Comparison of ENCODE assay signal across 28 cellular contexts in genomic region chr4:161663844-161664243, GRCh38.
"Had no signal": no experiment of that assay in that cellular context is flagged by ENCODE, and none has a peak within 500 bp of the region (broad histone marks: within the 10 kb centered on the region; RNA-seq: fewer than 3 reads in every experiment).

No MANE protein-coding gene starts in this region.

- H3K4me1 ChIP-seq: ascending aorta, SJCRH30 had no signal

- H3K9me3 Mint-ChIP-seq: activated CD4-positive, alpha-beta T cell treated with anti-CD3 and anti-CD28 coated beads, Interleukin-2, amount 10 ng/mL, durations not matched to agents 7 days and 5 days had no signal

- H3K4me3 ChIP-seq: ascending aorta, K562, SJCRH30, SK-N-MC had no signal

- DNase-seq: activated CD4-positive, alpha-beta T cell treated with anti-CD3 and anti-CD28 coated beads for 36 hours; activated CD4-positive, alpha-beta T cell treated with anti-CD3 and anti-CD28 coated beads, Interleukin-2, amount 10 ng/mL, durations not matched to agents 7 days and 5 days; activated CD4-positive, alpha-beta T cell treated with anti-CD3 and anti-CD28 coated beads, Interleukin-2, amount 50 U/mL, for 48 hours; activated CD8-positive, alpha-beta T cell treated with anti-CD3 and anti-CD28 coated beads, Interleukin-2, amount 10 ng/mL, durations not matched to agents 7 days and 5 days; activated gamma-delta T cell; activated naive CD4-positive, alpha-beta T cell treated with Interleukin-2 at 50 U/mL for 16 hours; activated naive CD8-positive, alpha-beta T cell treated with anti-CD3 and anti-CD28 coated beads, Interleukin-2, amount 10 ng/mL, durations not matched to agents 7 days and 5 days; activated T-cell treated with anti-CD3 and anti-CD28 coated beads, Interleukin-2, amount 50 U/mL, for 24 hours; amygdala; caudate nucleus; cerebellar nuclear complex; Karpas-422; NCI-H1105; NCI-H1417 treated with DMSO at 0.1 percent for 48 hours; NCI-H187 treated with DMSO at 0.1 percent for 48 hours; NCI-H2081; NCI-H345; NCI-H524 treated with DMSO at 0.1 percent for 48 hours; NK-92 treated with Interleukin-12 subunit alpha and Interleukin-12 subunit beta, amount 100 ng/mL, for 24 hours; SHP77; SJCRH30; T1000 had no signal

- H3K27ac Mint-ChIP-seq: activated CD4-positive, alpha-beta T cell treated with anti-CD3 and anti-CD28 coated beads for 36 hours; activated CD4-positive, alpha-beta T cell treated with anti-CD3 and anti-CD28 coated beads, Interleukin-2, amount 10 ng/mL, durations not matched to agents 7 days and 5 days; activated CD8-positive, alpha-beta T cell treated with anti-CD3 and anti-CD28 coated beads, Interleukin-2, amount 10 ng/mL, durations not matched to agents 7 days and 5 days; activated naive CD4-positive, alpha-beta T cell treated with anti-CD3 and anti-CD28 coated beads, Interleukin-2, amount 50 U/mL, for 24 hours; activated naive CD8-positive, alpha-beta T cell treated with anti-CD3 and anti-CD28 coated beads, Interleukin-2, amount 10 ng/mL, durations not matched to agents 7 days and 5 days; activated T-cell treated with anti-CD3 and anti-CD28 coated beads, Interleukin-2, amount 50 U/mL, for 24 hours; activated T-helper 2 cell treated with anti-CD3 and anti-CD28 coated beads, Interferon-gamma antibody, Interleukin-2, Interleukin-4, amounts not matched to agents 10 μg/mL and 5 μg/mL and 100 μg/mL, durations not matched to agents 14 hours and 24 hours and 36 hours had no signal

- H3K9me3 ChIP-seq: ascending aorta, SJCRH30 had no signal

- H3K27me3 ChIP-seq: ascending aorta, SJCRH30 had no signal

- H3K27ac ChIP-seq: ascending aorta, SJCRH30, SK-N-MC had no signal

- H3K36me3 Mint-ChIP-seq: activated naive CD4-positive, alpha-beta T cell treated with anti-CD3 and anti-CD28 coated beads, Interleukin-2, amount 50 U/mL, for 24 hours; activated naive CD8-positive, alpha-beta T cell treated with anti-CD3 and anti-CD28 coated beads, Interleukin-2, amount 10 ng/mL, durations not matched to agents 7 days and 5 days had no signal

- H3K4me1 Mint-ChIP-seq: activated CD4-positive, alpha-beta T cell treated with anti-CD3 and anti-CD28 coated beads for 36 hours; activated CD4-positive, alpha-beta T cell treated with anti-CD3 and anti-CD28 coated beads, Interleukin-2, amount 10 ng/mL, durations not matched to agents 7 days and 5 days; activated naive CD4-positive, alpha-beta T cell treated with anti-CD3 and anti-CD28 coated beads, Interleukin-2, amount 50 U/mL, for 24 hours; activated naive CD8-positive, alpha-beta T cell treated with anti-CD3 and anti-CD28 coated beads, Interleukin-2, amount 10 ng/mL, durations not matched to agents 7 days and 5 days had no signal

- ATAC-seq: activated CD4-positive, alpha-beta T cell treated with anti-CD3 and anti-CD28 coated beads for 36 hours; activated CD4-positive, CD25-positive, alpha-beta regulatory T cell treated with anti-CD3 and anti-CD28 coated beads, Interleukin-2, amount 50 U/mL, for 24 hours; activated CD8-positive, alpha-beta T cell treated with anti-CD3 and anti-CD28 coated beads, Interleukin-2, amount 10 ng/mL, durations not matched to agents 7 days and 5 days; K562 had no signal

- H3K27me3 Mint-ChIP-seq: activated CD4-positive, alpha-beta T cell treated with anti-CD3 and anti-CD28 coated beads for 36 hours; activated CD4-positive, alpha-beta T cell treated with anti-CD3 and anti-CD28 coated beads, Interleukin-2, amount 10 ng/mL, durations not matched to agents 7 days and 5 days; activated naive CD4-positive, alpha-beta T cell treated with anti-CD3 and anti-CD28 coated beads, Interleukin-2, amount 50 U/mL, for 24 hours; activated naive CD8-positive, alpha-beta T cell treated with anti-CD3 and anti-CD28 coated beads, Interleukin-2, amount 10 ng/mL, durations not matched to agents 7 days and 5 days; activated T-cell treated with anti-CD3 and anti-CD28 coated beads, Interleukin-2, amount 50 U/mL, for 24 hours had no signal

- H3K4me3 Mint-ChIP-seq: activated CD4-positive, alpha-beta T cell treated with anti-CD3 and anti-CD28 coated beads for 36 hours; activated CD4-positive, alpha-beta T cell treated with anti-CD3 and anti-CD28 coated beads, Interleukin-2, amount 10 ng/mL, durations not matched to agents 7 days and 5 days; activated CD8-positive, alpha-beta T cell treated with anti-CD3 and anti-CD28 coated beads, Interleukin-2, amount 10 ng/mL, durations not matched to agents 7 days and 5 days; activated naive CD4-positive, alpha-beta T cell treated with anti-CD3 and anti-CD28 coated beads, Interleukin-2, amount 50 U/mL, for 24 hours; activated naive CD8-positive, alpha-beta T cell treated with anti-CD3 and anti-CD28 coated beads, Interleukin-2, amount 10 ng/mL, durations not matched to agents 7 days and 5 days; activated T-cell treated with anti-CD3 and anti-CD28 coated beads, Interleukin-2, amount 50 U/mL, for 24 hours had no signal

- H3K36me3 ChIP-seq: ascending aorta, SJCRH30 had no signal
